1 cellular context compared by ENCODE assay signal in the genomic region with DNA sequence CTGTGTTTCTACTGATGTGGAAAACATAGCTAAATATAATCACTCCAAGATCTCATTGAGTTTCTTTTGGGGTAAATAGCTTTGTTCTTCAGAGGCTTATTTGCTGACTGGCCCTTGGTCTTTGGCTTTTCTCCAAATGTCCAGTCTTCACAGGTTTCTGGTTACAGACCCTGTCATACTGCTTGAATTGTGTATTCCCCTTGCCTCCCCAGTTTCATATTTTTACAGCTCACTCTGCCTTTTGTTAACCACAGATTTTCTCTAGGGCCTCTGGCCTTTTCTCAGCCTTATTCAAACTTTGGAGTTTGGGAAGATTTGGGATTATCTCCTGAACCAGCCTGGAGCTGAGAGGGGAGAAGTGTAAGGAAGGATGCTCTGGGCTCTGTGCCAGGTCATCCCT.
TF ChIP-seq lines count a peak whose summit lies in the region.

No MANE protein-coding gene starts in this region.

TF ChIP-seq in SK-N-SH, 30 proteins besides CTCF, POLR2A, EP300 and RAD21 (continued from another document):
- TF ChIP-seq, protein P1, sequence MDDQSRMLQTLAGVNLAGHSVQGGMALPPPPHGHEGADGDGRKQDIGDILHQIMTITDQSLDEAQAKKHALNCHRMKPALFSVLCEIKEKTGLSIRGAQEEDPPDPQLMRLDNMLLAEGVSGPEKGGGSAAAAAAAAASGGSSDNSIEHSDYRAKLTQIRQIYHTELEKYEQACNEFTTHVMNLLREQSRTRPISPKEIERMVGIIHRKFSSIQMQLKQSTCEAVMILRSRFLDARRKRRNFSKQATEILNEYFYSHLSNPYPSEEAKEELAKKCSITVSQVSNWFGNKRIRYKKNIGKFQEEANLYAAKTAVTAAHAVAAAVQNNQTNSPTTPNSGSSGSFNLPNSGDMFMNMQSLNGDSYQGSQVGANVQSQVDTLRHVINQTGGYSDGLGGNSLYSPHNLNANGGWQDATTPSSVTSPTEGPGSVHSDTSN (IDR thresholded peaks at IDR 0.05): no peak
- TF ChIP-seq GABPA (IDR thresholded peaks at IDR 0.05; ENCODE audit: low read depth) (no peak), NFIC (IDR thresholded peaks at IDR 0.05; ENCODE audit: borderline replicate concordance) (0 out of 2 replicates have a peak, but pooled peaks have one; percentile 6)
